In genomic region chr1:229227298-229227919, GRCh38 we compare ENCODE assay signal across 8 cellular contexts. TPM values are rescaled to one million over a fixed set of nuclear protein-coding genes. Genes with fewer than 3 reads are reported as not detected.
DNase-seq lines count a peak whose midpoint lies in the region; ATAC-seq, FAIRE-seq and TF ChIP-seq lines count a peak whose summit lies in the region.

No MANE protein-coding gene starts in this region.

- H3K4me3 ChIP-seq in NB4 (ENCODE audit: low read depth, low read length), result no peak overlapping the region
- no peak overlapping the region for H3K4me3 ChIP-seq in tibial nerve

- DNase-seq in NB4 (ENCODE audit: low read depth) (peak; percentile 86), SHP77 treated with DMSO at 0.1 percent for 48 hours (lab: John Stamatoyannopoulos, UW) (peak; percentile 69), foreskin keratinocyte (peak in 1 of 2 donors; percentile 49), osteocyte (ENCODE audit: extremely low spot score, unreplicated experiment) (peak; percentile 92), tibial nerve (ENCODE audit: low spot score in 2 of 2) (peak; percentile 68 to 77), foreskin melanocyte (no peak)
- peak; percentile 93 for DNase-seq in activated effector memory CD4-positive, alpha-beta T cell treated with anti-CD3 and anti-CD28 coated beads, Interleukin-2, amount 50 U/mL, for 16 hours

- TF ChIP-seq POLR2A in NB4 (IDR thresholded peaks at IDR 0.05; ENCODE audit: extremely low read depth, insufficient read length) (no peak), tibial nerve (IDR thresholded peaks at IDR 0.05) (no peak)

- peaks cover 26% of the 10 kb centered on the region for H3K4me1 ChIP-seq in foreskin keratinocyte
- peaks cover 0 to 66% (median 36%) of the 10 kb centered on the region in 4 donors for H3K4me1 ChIP-seq in tibial nerve

- peak; percentile 57 for FAIRE-seq in G401.6 (lab: Jason Lieb, UNC)

- H3K27ac Mint-ChIP-seq in osteocyte (ENCODE audit: unreplicated experiment), result no peak overlapping the region

- peaks cover 36% of the 10 kb centered on the region for H3K4me1 Mint-ChIP-seq in osteocyte (ENCODE audit: unreplicated experiment)

- H3K4me3 Mint-ChIP-seq in osteocyte (ENCODE audit: unreplicated experiment), result no peak overlapping the region

- WGBS in tibial nerve, 2 donors, result 12% methylated on average over 15 of the region's 15 CpGs

- H3K27ac ChIP-seq in foreskin keratinocyte (no peak overlapping the region), tibial nerve (peak overlapping the region in 2 of 4 donors; percentile 87 to 90)

- TF ChIP-seq EP300 in tibial nerve (IDR thresholded peaks at IDR 0.05), result peak in 1 of 2 donors; percentile 44

- no peaks in the 10 kb centered on the region for H3K36me3 Mint-ChIP-seq in osteocyte (ENCODE audit: unreplicated experiment)

- no peaks in the 10 kb centered on the region for H3K9me3 ChIP-seq in tibial nerve

- no peaks in the 10 kb centered on the region for H3K27me3 ChIP-seq in foreskin keratinocyte
- no peaks in the 10 kb centered on the region for H3K27me3 ChIP-seq in tibial nerve

- peak; percentile 14 for ATAC-seq in foreskin keratinocyte

- no peaks in the 10 kb centered on the region for H3K36me3 ChIP-seq in tibial nerve

- no peaks in the 10 kb centered on the region for H3K9me3 Mint-ChIP-seq in osteocyte (ENCODE audit: unreplicated experiment)

- TF ChIP-seq CTCF in NB4 (IDR thresholded peaks at IDR 0.05; ENCODE audit: low read depth, low read length) (peak; percentile 61), foreskin keratinocyte (conservative IDR thresholded peaks at IDR 0.05) (peak; percentile 89), osteocyte (IDR thresholded peaks at IDR 0.05) (peak; percentile 95), tibial nerve (IDR thresholded peaks at IDR 0.05) (peak; percentile 75 to 92 (median 88))

- peaks cover 43% of the 10 kb centered on the region for H3K27me3 Mint-ChIP-seq in osteocyte (ENCODE audit: unreplicated experiment)

RNA-seq across cellular contexts. Expression of gene RAB4A, which starts 43.5 kb away (rescaled TPM):
- total RNA-seq in foreskin keratinocyte (24.4 and 27.1 TPM in 2 replicates), osteocyte (51.9 and 53.1 TPM in 2 replicates), tibial nerve (10 to 100 TPM; 16.2 to 41.3 (median 31.2) TPM)
- polyA plus RNA-seq in foreskin keratinocyte, result 34.6 and 40.7 TPM in 2 replicates
